In genomic region chr14:72825486-72825885, GRCh38 we compare ENCODE assay signal across 32 cellular contexts.
"Had no signal": no experiment of that assay in that cellular context is flagged by ENCODE, and none has a peak within 500 bp of the region (broad histone marks: within the 10 kb centered on the region; RNA-seq: fewer than 3 reads in every experiment).

No MANE protein-coding gene starts in this region.

- DNase-seq: activated CD4-positive, alpha-beta memory T cell treated with anti-CD3 and anti-CD28 coated beads for 36 hours; activated CD4-positive, alpha-beta T cell treated with anti-CD3 and anti-CD28 coated beads for 36 hours; activated CD4-positive, alpha-beta T cell treated with anti-CD3 and anti-CD28 coated beads, Interleukin-2, amount 10 ng/mL, durations not matched to agents 24 days and 14 days; activated CD4-positive, CD25-positive, alpha-beta regulatory T cell; activated CD4-positive, CD25-positive, alpha-beta regulatory T cell treated with anti-CD3 and anti-CD28 coated beads, Interleukin-2, amount 50 U/mL, for 72 hours; activated CD8-positive, alpha-beta memory T cell treated with anti-CD3 and anti-CD28 coated beads, Interleukin-2, amount 10 ng/mL, durations not matched to agents 7 days and 5 days; activated CD8-positive, alpha-beta memory T cell treated with anti-CD3 and anti-CD28 coated beads, Interleukin-2, amount 50 U/mL, for 4 hours; activated CD8-positive, alpha-beta T cell treated with anti-CD3 and anti-CD28 coated beads, Interleukin-2, amount 10 ng/mL, durations not matched to agents 7 days and 5 days; activated effector memory CD4-positive, alpha-beta T cell treated with anti-CD3 and anti-CD28 coated beads, Interleukin-2, amount 50 U/mL, for 16 hours; activated naive CD4-positive, alpha-beta T cell treated with anti-CD3 and anti-CD28 coated beads for 36 hours; activated naive CD8-positive, alpha-beta T cell treated with anti-CD3 and anti-CD28 coated beads for 36 hours; activated naive CD8-positive, alpha-beta T cell treated with anti-CD3 and anti-CD28 coated beads, Interleukin-2, amount 50 U/mL, for 24 hours; activated T-cell treated with anti-CD3 and anti-CD28 coated beads, Interleukin-2, amount 50 U/mL, for 1 hour; activated T-cell treated with anti-CD3 and anti-CD28 coated beads, Interleukin-2, amount 50 U/mL, for 48 hours; adrenal gland; amygdala; aorta; body of pancreas; central memory CD4-positive, alpha-beta T cell; cerebellar nuclear complex; colonic mucosa; effector CD8-positive, alpha-beta T cell; foreskin fibroblast; T-helper 2 cell had no signal

- H3K9me3 Mint-ChIP-seq: activated CD4-positive, alpha-beta memory T cell treated with anti-CD3 and anti-CD28 coated beads for 36 hours; activated naive CD4-positive, alpha-beta T cell treated with anti-CD3 and anti-CD28 coated beads for 36 hours; activated naive CD4-positive, alpha-beta T cell treated with anti-CD3 and anti-CD28 coated beads, Interleukin-2, amount 50 U/mL, for 24 hours; activated naive CD8-positive, alpha-beta T cell treated with anti-CD3 and anti-CD28 coated beads for 36 hours; activated naive CD8-positive, alpha-beta T cell treated with anti-CD3 and anti-CD28 coated beads, Interleukin-2, amount 50 U/mL, for 24 hours; activated T-helper 1 cell treated with anti-CD3 and anti-CD28 coated beads, Interleukin-12 subunit alpha, Interleukin-12 subunit beta, Interleukin-2, Interleukin-4 antibody, amounts not matched to agents 30 ng/mL and 10 ng/mL and 1 ng/mL, durations not matched to agents 14 hours and 24 hours and 36 hours; activated T-helper 2 cell treated with anti-CD3 and anti-CD28 coated beads, Interferon-gamma antibody, Interleukin-2, Interleukin-4, amounts not matched to agents 10 μg/mL and 5 μg/mL and 100 μg/mL, durations not matched to agents 14 hours and 24 hours and 36 hours had no signal

- H3K4me1 ChIP-seq: adrenal gland, body of pancreas, colonic mucosa had no signal

- H3K4me1 Mint-ChIP-seq: activated CD4-positive, alpha-beta T cell treated with anti-CD3 and anti-CD28 coated beads for 36 hours; activated naive CD4-positive, alpha-beta T cell treated with anti-CD3 and anti-CD28 coated beads, Interleukin-2, amount 50 U/mL, for 24 hours; activated naive CD8-positive, alpha-beta T cell treated with anti-CD3 and anti-CD28 coated beads for 36 hours; activated naive CD8-positive, alpha-beta T cell treated with anti-CD3 and anti-CD28 coated beads, Interleukin-2, amount 50 U/mL, for 24 hours had no signal

- FAIRE-seq: endometrium, endothelial cell of umbilical vein, frontal cortex had no signal

- H3K36me3 ChIP-seq: adrenal gland, colonic mucosa had no signal

- H3K27ac ChIP-seq: adrenal gland, body of pancreas, colonic mucosa, epithelial cell of prostate had no signal

- H3K4me3 ChIP-seq: adrenal gland, body of pancreas, colonic mucosa had no signal

- H3K36me3 Mint-ChIP-seq: activated CD4-positive, alpha-beta memory T cell treated with anti-CD3 and anti-CD28 coated beads for 36 hours; activated CD8-positive, alpha-beta memory T cell treated with anti-CD3 and anti-CD28 coated beads, Interleukin-2, amount 10 ng/mL, durations not matched to agents 7 days and 5 days; activated naive CD4-positive, alpha-beta T cell treated with anti-CD3 and anti-CD28 coated beads, Interleukin-2, amount 50 U/mL, for 24 hours; activated naive CD8-positive, alpha-beta T cell treated with anti-CD3 and anti-CD28 coated beads for 36 hours had no signal

- ATAC-seq: activated CD4-positive, alpha-beta T cell treated with anti-CD3 and anti-CD28 coated beads for 36 hours; activated CD8-positive, alpha-beta memory T cell treated with anti-CD3 and anti-CD28 coated beads, Interleukin-2, amount 10 ng/mL, durations not matched to agents 7 days and 5 days; activated CD8-positive, alpha-beta T cell treated with anti-CD3 and anti-CD28 coated beads, Interleukin-2, amount 10 ng/mL, durations not matched to agents 7 days and 5 days; activated naive CD8-positive, alpha-beta T cell treated with anti-CD3 and anti-CD28 coated beads, Interleukin-2, amount 50 U/mL, for 24 hours; body of pancreas; esophagus mucosa had no signal

- H3K4me3 Mint-ChIP-seq: activated CD4-positive, alpha-beta memory T cell treated with anti-CD3 and anti-CD28 coated beads for 36 hours; activated CD4-positive, alpha-beta T cell treated with anti-CD3 and anti-CD28 coated beads for 36 hours; activated CD4-positive, alpha-beta T cell treated with anti-CD3 and anti-CD28 coated beads, Interleukin-2, amount 10 ng/mL, durations not matched to agents 24 days and 14 days; activated CD8-positive, alpha-beta memory T cell treated with anti-CD3 and anti-CD28 coated beads, Interleukin-2, amount 10 ng/mL, durations not matched to agents 7 days and 5 days; activated CD8-positive, alpha-beta T cell treated with anti-CD3 and anti-CD28 coated beads, Interleukin-2, amount 10 ng/mL, durations not matched to agents 7 days and 5 days; activated naive CD4-positive, alpha-beta T cell treated with anti-CD3 and anti-CD28 coated beads for 36 hours; activated naive CD4-positive, alpha-beta T cell treated with anti-CD3 and anti-CD28 coated beads, Interleukin-2, amount 50 U/mL, for 24 hours; activated naive CD8-positive, alpha-beta T cell treated with anti-CD3 and anti-CD28 coated beads for 36 hours; activated naive CD8-positive, alpha-beta T cell treated with anti-CD3 and anti-CD28 coated beads, Interleukin-2, amount 50 U/mL, for 24 hours; activated T-helper 1 cell treated with anti-CD3 and anti-CD28 coated beads, Interleukin-12 subunit alpha, Interleukin-12 subunit beta, Interleukin-2, Interleukin-4 antibody, amounts not matched to agents 30 ng/mL and 10 ng/mL and 1 ng/mL, durations not matched to agents 14 hours and 24 hours and 36 hours had no signal

- H3K27me3 ChIP-seq: adrenal gland, body of pancreas, colonic mucosa had no signal

- H3K27ac Mint-ChIP-seq: activated CD4-positive, alpha-beta memory T cell treated with anti-CD3 and anti-CD28 coated beads for 36 hours; activated CD4-positive, alpha-beta T cell treated with anti-CD3 and anti-CD28 coated beads for 36 hours; activated CD4-positive, alpha-beta T cell treated with anti-CD3 and anti-CD28 coated beads, Interleukin-2, amount 10 ng/mL, durations not matched to agents 24 days and 14 days; activated CD8-positive, alpha-beta memory T cell treated with anti-CD3 and anti-CD28 coated beads, Interleukin-2, amount 10 ng/mL, durations not matched to agents 7 days and 5 days; activated CD8-positive, alpha-beta T cell treated with anti-CD3 and anti-CD28 coated beads, Interleukin-2, amount 10 ng/mL, durations not matched to agents 7 days and 5 days; activated naive CD4-positive, alpha-beta T cell treated with anti-CD3 and anti-CD28 coated beads for 36 hours; activated naive CD4-positive, alpha-beta T cell treated with anti-CD3 and anti-CD28 coated beads, Interleukin-2, amount 50 U/mL, for 24 hours; activated naive CD8-positive, alpha-beta T cell treated with anti-CD3 and anti-CD28 coated beads for 36 hours; activated naive CD8-positive, alpha-beta T cell treated with anti-CD3 and anti-CD28 coated beads, Interleukin-2, amount 50 U/mL, for 24 hours; activated T-helper 1 cell treated with anti-CD3 and anti-CD28 coated beads, Interleukin-12 subunit alpha, Interleukin-12 subunit beta, Interleukin-2, Interleukin-4 antibody, amounts not matched to agents 30 ng/mL and 10 ng/mL and 1 ng/mL, durations not matched to agents 14 hours and 24 hours and 36 hours; activated T-helper 2 cell treated with anti-CD3 and anti-CD28 coated beads, Interferon-gamma antibody, Interleukin-2, Interleukin-4, amounts not matched to agents 10 μg/mL and 5 μg/mL and 100 μg/mL, durations not matched to agents 14 hours and 24 hours and 36 hours had no signal

- H3K9me3 ChIP-seq: adrenal gland, body of pancreas, colonic mucosa had no signal
